ENCODE assay signal across 34 cellular contexts in the genomic region with DNA sequence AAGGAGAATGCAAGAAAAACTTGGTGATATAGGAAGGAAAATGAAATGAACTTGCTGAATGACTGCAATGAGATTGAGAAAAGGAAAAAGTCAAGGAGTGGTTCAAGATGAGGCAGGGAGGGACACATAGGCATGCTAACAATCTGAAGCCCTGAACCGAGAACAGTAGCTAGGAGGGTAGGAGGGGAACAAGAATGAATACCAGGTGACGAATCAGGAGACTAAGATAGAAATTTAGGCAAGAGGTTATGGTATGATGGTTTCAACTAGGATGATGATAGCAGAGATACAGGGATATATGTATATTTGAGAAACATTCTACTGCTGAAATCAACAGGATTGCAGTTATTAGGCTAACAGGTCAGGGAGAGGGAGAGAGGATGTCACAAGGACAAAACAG.
"Had no signal": no experiment of that assay in that cellular context is flagged by ENCODE, and none has a peak within 500 bp of the region (broad histone marks: within the 10 kb centered on the region; RNA-seq: fewer than 3 reads in every experiment).

No MANE protein-coding gene starts in this region.

- H3K4me2 ChIP-seq: SK-N-SH had no signal

- H3K9ac ChIP-seq: SK-N-SH had no signal

- H3K9me3 Mint-ChIP-seq: activated CD4-positive, alpha-beta memory T cell treated with anti-CD3 and anti-CD28 coated beads, Interleukin-2, amount 10 ng/mL, durations not matched to agents 7 days and 5 days; activated naive CD8-positive, alpha-beta T cell treated with anti-CD3 and anti-CD28 coated beads for 36 hours; activated T-cell treated with anti-CD3 and anti-CD28 coated beads, Interleukin-2, amount 50 U/mL, for 72 hours; activated T-helper 17 cell treated with anti-CD3 and anti-CD28 coated beads, Interleukin-2, amount 50 U/mL, for 72 hours; T-helper 1 cell treated with Interleukin-12 subunit alpha and Interleukin-12 subunit beta and Interleukin-4 antibody, amounts not matched to agents 30 μg/mL and 1 μg/mL, for 36 hours; T-helper 2 cell treated with Interferon-gamma antibody and Interleukin-4, amounts not matched to agents 5 μg/mL and 100 μg/mL, for 36 hours had no signal

- H3K4me3 ChIP-seq: Peyer's patch, SJSA1 had no signal

- H3K4me1 ChIP-seq: Peyer's patch, SJSA1 had no signal

- H3K27me3 Mint-ChIP-seq: activated CD4-positive, alpha-beta memory T cell treated with anti-CD3 and anti-CD28 coated beads, Interleukin-2, amount 10 ng/mL, durations not matched to agents 7 days and 5 days; activated CD4-positive, alpha-beta T cell treated with anti-CD3 and anti-CD28 coated beads for 36 hours; activated CD8-positive, alpha-beta memory T cell treated with anti-CD3 and anti-CD28 coated beads, Interleukin-2, amount 10 ng/mL, durations not matched to agents 7 days and 5 days; activated naive CD8-positive, alpha-beta T cell treated with anti-CD3 and anti-CD28 coated beads for 36 hours; activated T-helper 17 cell treated with anti-CD3 and anti-CD28 coated beads, Interleukin-2, amount 50 U/mL, for 72 hours had no signal

- H3K9me3 ChIP-seq: Peyer's patch, SJSA1, SK-N-SH had no signal

- H3K36me3 ChIP-seq: brain microvascular endothelial cell, Peyer's patch, SJSA1 had no signal

- DNase-seq: activated CD4-positive, alpha-beta memory T cell treated with anti-CD3 and anti-CD28 coated beads, Interleukin-2, amount 10 ng/mL, durations not matched to agents 7 days and 5 days; activated CD4-positive, alpha-beta T cell treated with anti-CD3 and anti-CD28 coated beads for 36 hours; activated CD4-positive, alpha-beta T cell treated with anti-CD3 and anti-CD28 coated beads, Interleukin-2, amount 50 U/mL, for 1 hour; activated CD8-positive, alpha-beta memory T cell treated with anti-CD3 and anti-CD28 coated beads for 24 hours; activated CD8-positive, alpha-beta memory T cell treated with anti-CD3 and anti-CD28 coated beads, Interleukin-2, amount 10 ng/mL, durations not matched to agents 7 days and 5 days; activated effector memory CD4-positive, alpha-beta T cell treated with anti-CD3 and anti-CD28 coated beads, Interleukin-2, amount 50 U/mL, for 16 hours; activated naive CD4-positive, alpha-beta T cell; activated naive CD4-positive, alpha-beta T cell treated with anti-CD3 and anti-CD28 coated beads, Interleukin-2, amount 50 U/mL, for 16 hours; activated naive CD8-positive, alpha-beta T cell treated with anti-CD3 and anti-CD28 coated beads for 36 hours; activated T-cell treated with anti-CD3 and anti-CD28 coated beads, Interleukin-2, amount 50 U/mL, for 1 hour; activated T-cell treated with anti-CD3 and anti-CD28 coated beads, Interleukin-2, amount 50 U/mL, for 72 hours; amniotic stem cell; aorta; brain microvascular endothelial cell; central memory CD4-positive, alpha-beta T cell; Karpas-422; NCI-H1105; NCI-H1417 treated with DMSO at 0.1 percent for 48 hours; NCI-H1930; NCI-H2081 treated with DMSO at 0.1 percent for 48 hours; NCI-H226; NCI-H446 treated with DMSO at 0.1 percent for 48 hours; NCI-H524; NCI-H69; Peyer's patch; RPMI8226; SHP77 treated with DMSO at 0.1 percent for 48 hours; SK-N-SH had no signal

- H3K36me3 Mint-ChIP-seq: activated CD8-positive, alpha-beta memory T cell treated with anti-CD3 and anti-CD28 coated beads, Interleukin-2, amount 10 ng/mL, durations not matched to agents 7 days and 5 days had no signal

- H3K27me3 ChIP-seq: brain microvascular endothelial cell, Peyer's patch, SJSA1 had no signal

- FAIRE-seq: TTC549 had no signal

- H3K4me3 Mint-ChIP-seq: activated CD4-positive, alpha-beta memory T cell treated with anti-CD3 and anti-CD28 coated beads, Interleukin-2, amount 10 ng/mL, durations not matched to agents 7 days and 5 days; activated CD4-positive, alpha-beta T cell treated with anti-CD3 and anti-CD28 coated beads for 36 hours; activated CD8-positive, alpha-beta memory T cell treated with anti-CD3 and anti-CD28 coated beads, Interleukin-2, amount 10 ng/mL, durations not matched to agents 7 days and 5 days; activated naive CD8-positive, alpha-beta T cell treated with anti-CD3 and anti-CD28 coated beads for 36 hours; activated T-cell treated with anti-CD3 and anti-CD28 coated beads, Interleukin-2, amount 50 U/mL, for 72 hours; activated T-helper 17 cell treated with anti-CD3 and anti-CD28 coated beads, Interleukin-2, amount 50 U/mL, for 72 hours; T-helper 1 cell treated with Interleukin-12 subunit alpha and Interleukin-12 subunit beta and Interleukin-4 antibody, amounts not matched to agents 30 μg/mL and 1 μg/mL, for 36 hours; T-helper 2 cell treated with Interferon-gamma antibody and Interleukin-4, amounts not matched to agents 5 μg/mL and 100 μg/mL, for 36 hours had no signal

- H3K27ac Mint-ChIP-seq: activated CD4-positive, alpha-beta memory T cell treated with anti-CD3 and anti-CD28 coated beads, Interleukin-2, amount 10 ng/mL, durations not matched to agents 7 days and 5 days; activated CD4-positive, alpha-beta T cell treated with anti-CD3 and anti-CD28 coated beads for 36 hours; activated CD8-positive, alpha-beta memory T cell treated with anti-CD3 and anti-CD28 coated beads, Interleukin-2, amount 10 ng/mL, durations not matched to agents 7 days and 5 days; activated naive CD8-positive, alpha-beta T cell treated with anti-CD3 and anti-CD28 coated beads for 36 hours; activated T-cell treated with anti-CD3 and anti-CD28 coated beads, Interleukin-2, amount 50 U/mL, for 72 hours; activated T-helper 17 cell treated with anti-CD3 and anti-CD28 coated beads, Interleukin-2, amount 50 U/mL, for 72 hours; T-helper 1 cell treated with Interleukin-12 subunit alpha and Interleukin-12 subunit beta and Interleukin-4 antibody, amounts not matched to agents 30 μg/mL and 1 μg/mL, for 36 hours; T-helper 2 cell treated with Interferon-gamma antibody and Interleukin-4, amounts not matched to agents 5 μg/mL and 100 μg/mL, for 36 hours had no signal

- H3K27ac ChIP-seq: brain microvascular endothelial cell, Peyer's patch, SJSA1 had no signal

- ATAC-seq: activated CD4-positive, alpha-beta T cell treated with anti-CD3 and anti-CD28 coated beads for 36 hours; activated CD4-positive, CD25-positive, alpha-beta regulatory T cell treated with anti-CD3 and anti-CD28 coated beads, Interleukin-2, amount 50 U/mL, for 24 hours; activated CD8-positive, alpha-beta memory T cell treated with anti-CD3 and anti-CD28 coated beads, Interleukin-2, amount 10 ng/mL, durations not matched to agents 7 days and 5 days; activated T-cell treated with anti-CD3 and anti-CD28 coated beads, Interleukin-2, amount 50 U/mL, for 72 hours; activated T-helper 17 cell treated with anti-CD3 and anti-CD28 coated beads, Interleukin-2, amount 50 U/mL, for 72 hours had no signal
